1 cellular context compared by ENCODE assay signal in the genomic region with DNA sequence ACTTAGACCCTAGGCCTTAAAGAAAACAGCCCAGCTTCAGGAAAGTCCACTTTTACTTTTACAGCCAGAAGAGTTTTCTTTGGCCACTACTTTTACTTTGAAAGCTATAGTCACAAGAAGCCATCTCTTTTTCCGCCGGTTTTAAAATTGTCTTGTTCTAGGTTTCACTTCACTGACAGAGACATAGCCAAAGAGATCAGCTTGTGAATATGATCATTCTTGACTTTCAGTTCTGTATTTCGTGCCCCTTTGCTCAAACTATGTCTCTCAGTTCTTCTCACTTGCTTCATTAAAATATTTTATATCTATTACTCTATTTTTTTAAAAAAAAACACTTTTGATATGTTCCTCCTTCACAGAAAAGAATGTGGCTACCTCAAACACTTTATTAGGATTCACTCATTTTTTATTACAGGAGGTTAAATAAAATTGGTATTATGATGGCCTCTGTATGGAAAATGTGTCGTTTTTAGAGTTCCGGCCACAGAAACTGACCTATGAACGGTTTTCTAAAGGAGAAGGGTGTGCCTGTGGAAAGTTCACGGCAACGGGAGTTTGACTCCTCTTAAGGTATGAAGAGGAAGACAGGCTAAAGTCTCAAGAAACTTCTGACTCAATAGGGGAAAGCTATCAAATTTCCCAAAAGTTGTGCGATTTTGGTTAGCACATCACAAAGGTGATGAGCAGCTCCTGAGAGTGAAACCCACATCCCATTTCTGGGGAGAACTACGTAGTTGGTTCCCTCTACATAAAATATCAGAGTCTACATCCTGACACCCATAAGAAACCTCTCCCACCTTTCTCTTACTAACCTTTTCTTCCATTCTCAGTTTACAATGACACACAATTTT.
TF ChIP-seq lines count a peak whose summit lies in the region.

No MANE protein-coding gene starts in this region.

TF ChIP-seq in GM23338, 12 proteins besides CTCF, POLR2A, EP300 and RAD21 (continued from another document):
- TF ChIP-seq, protein P1, sequence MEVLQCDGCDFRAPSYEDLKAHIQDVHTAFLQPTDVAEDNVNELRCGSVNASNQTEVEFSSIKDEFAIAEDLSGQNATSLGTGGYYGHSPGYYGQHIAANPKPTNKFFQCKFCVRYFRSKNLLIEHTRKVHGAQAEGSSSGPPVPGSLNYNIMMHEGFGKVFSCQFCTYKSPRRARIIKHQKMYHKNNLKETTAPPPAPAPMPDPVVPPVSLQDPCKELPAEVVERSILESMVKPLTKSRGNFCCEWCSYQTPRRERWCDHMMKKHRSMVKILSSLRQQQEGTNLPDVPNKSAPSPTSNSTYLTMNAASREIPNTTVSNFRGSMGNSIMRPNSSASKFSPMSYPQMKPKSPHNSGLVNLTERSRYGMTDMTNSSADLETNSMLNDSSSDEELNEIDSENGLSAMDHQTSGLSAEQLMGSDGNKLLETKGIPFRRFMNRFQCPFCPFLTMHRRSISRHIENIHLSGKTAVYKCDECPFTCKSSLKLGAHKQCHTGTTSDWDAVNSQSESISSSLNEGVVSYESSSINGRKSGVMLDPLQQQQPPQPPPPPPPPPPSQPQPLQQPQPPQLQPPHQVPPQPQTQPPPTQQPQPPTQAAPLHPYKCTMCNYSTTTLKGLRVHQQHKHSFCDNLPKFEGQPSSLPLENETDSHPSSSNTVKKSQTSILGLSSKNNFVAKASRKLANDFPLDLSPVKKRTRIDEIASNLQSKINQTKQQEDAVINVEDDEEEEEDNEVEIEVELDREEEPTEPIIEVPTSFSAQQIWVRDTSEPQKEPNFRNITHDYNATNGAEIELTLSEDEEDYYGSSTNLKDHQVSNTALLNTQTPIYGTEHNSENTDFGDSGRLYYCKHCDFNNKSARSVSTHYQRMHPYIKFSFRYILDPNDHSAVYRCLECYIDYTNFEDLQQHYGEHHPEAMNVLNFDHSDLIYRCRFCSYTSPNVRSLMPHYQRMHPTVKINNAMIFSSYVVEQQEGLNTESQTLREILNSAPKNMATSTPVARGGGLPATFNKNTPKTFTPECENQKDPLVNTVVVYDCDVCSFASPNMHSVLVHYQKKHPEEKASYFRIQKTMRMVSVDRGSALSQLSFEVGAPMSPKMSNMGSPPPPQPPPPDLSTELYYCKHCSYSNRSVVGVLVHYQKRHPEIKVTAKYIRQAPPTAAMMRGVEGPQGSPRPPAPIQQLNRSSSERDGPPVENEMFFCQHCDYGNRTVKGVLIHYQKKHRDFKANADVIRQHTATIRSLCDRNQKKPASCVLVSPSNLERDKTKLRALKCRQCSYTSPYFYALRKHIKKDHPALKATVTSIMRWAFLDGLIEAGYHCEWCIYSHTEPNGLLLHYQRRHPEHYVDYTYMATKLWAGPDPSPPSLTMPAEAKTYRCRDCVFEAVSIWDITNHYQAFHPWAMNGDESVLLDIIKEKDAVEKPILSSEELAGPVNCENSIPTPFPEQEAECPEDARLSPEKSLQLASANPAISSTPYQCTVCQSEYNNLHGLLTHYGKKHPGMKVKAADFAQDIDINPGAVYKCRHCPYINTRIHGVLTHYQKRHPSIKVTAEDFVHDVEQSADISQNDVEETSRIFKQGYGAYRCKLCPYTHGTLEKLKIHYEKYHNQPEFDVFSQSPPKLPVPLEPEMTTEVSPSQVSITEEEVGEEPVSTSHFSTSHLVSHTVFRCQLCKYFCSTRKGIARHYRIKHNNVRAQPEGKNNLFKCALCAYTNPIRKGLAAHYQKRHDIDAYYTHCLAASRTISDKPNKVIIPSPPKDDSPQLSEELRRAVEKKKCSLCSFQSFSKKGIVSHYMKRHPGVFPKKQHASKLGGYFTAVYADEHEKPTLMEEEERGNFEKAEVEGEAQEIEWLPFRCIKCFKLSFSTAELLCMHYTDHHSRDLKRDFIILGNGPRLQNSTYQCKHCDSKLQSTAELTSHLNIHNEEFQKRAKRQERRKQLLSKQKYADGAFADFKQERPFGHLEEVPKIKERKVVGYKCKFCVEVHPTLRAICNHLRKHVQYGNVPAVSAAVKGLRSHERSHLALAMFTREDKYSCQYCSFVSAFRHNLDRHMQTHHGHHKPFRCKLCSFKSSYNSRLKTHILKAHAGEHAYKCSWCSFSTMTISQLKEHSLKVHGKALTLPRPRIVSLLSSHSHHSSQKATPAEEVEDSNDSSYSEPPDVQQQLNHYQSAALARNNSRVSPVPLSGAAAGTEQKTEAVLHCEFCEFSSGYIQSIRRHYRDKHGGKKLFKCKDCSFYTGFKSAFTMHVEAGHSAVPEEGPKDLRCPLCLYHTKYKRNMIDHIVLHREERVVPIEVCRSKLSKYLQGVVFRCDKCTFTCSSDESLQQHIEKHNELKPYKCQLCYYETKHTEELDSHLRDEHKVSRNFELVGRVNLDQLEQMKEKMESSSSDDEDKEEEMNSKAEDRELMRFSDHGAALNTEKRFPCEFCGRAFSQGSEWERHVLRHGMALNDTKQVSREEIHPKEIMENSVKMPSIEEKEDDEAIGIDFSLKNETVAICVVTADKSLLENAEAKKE (CRISPR knock-in tag; IDR thresholded peaks at IDR 0.05): no peak
